Comparison of ENCODE assay signal across 1 cellular context in genomic region chr21:33968998-33969353, GRCh38.
TF ChIP-seq lines count a peak whose summit lies in the region.

No MANE protein-coding gene starts in this region.

TF ChIP-seq in WTC11, 78 proteins besides CTCF, POLR2A, EP300 and RAD21 (continued from another document):
- TF ChIP-seq, protein P1, sequence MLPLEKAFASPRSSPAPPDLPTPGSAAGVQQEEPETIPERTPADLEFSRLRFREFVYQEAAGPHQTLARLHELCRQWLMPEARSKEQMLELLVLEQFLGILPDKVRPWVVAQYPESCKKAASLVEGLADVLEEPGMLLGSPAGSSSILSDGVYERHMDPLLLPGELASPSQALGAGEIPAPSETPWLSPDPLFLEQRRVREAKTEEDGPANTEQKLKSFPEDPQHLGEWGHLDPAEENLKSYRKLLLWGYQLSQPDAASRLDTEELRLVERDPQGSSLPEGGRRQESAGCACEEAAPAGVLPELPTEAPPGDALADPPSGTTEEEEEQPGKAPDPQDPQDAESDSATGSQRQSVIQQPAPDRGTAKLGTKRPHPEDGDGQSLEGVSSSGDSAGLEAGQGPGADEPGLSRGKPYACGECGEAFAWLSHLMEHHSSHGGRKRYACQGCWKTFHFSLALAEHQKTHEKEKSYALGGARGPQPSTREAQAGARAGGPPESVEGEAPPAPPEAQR (CRISPR knock-in tag; IDR thresholded peaks at IDR 0.05) = no peak
- TF ChIP-seq, protein P2, sequence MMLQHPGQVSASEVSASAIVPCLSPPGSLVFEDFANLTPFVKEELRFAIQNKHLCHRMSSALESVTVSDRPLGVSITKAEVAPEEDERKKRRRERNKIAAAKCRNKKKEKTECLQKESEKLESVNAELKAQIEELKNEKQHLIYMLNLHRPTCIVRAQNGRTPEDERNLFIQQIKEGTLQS (CRISPR knock-in tag; conservative IDR thresholded peaks at IDR 0.05) = no peak
- TF ChIP-seq FOXK1 (CRISPR knock-in tag; IDR thresholded peaks at IDR 0.05) = no peak
- no peak for TF ChIP-seq TCF7 (CRISPR knock-in tag; IDR thresholded peaks at IDR 0.05; ENCODE audit: low read depth)
- TF ChIP-seq, protein P3, sequence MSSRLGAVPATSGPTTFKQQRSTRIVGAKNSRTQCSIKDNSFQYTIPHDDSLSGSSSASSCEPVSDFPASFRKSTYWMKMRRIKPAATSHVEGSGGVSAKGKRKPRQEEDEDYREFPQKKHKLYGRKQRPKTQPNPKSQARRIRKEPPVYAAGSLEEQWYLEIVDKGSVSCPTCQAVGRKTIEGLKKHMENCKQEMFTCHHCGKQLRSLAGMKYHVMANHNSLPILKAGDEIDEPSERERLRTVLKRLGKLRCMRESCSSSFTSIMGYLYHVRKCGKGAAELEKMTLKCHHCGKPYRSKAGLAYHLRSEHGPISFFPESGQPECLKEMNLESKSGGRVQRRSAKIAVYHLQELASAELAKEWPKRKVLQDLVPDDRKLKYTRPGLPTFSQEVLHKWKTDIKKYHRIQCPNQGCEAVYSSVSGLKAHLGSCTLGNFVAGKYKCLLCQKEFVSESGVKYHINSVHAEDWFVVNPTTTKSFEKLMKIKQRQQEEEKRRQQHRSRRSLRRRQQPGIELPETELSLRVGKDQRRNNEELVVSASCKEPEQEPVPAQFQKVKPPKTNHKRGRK (CRISPR knock-in tag; IDR thresholded peaks at IDR 0.05; ENCODE audit: borderline replicate concordance) = no peak
- TF ChIP-seq RELA (CRISPR knock-in tag; IDR thresholded peaks at IDR 0.05; ENCODE audit: borderline replicate concordance) = no peak
- no peak for TF ChIP-seq FOXP1 (CRISPR knock-in tag; IDR thresholded peaks at IDR 0.05; ENCODE audit: borderline replicate concordance)
- TF ChIP-seq, protein P4, sequence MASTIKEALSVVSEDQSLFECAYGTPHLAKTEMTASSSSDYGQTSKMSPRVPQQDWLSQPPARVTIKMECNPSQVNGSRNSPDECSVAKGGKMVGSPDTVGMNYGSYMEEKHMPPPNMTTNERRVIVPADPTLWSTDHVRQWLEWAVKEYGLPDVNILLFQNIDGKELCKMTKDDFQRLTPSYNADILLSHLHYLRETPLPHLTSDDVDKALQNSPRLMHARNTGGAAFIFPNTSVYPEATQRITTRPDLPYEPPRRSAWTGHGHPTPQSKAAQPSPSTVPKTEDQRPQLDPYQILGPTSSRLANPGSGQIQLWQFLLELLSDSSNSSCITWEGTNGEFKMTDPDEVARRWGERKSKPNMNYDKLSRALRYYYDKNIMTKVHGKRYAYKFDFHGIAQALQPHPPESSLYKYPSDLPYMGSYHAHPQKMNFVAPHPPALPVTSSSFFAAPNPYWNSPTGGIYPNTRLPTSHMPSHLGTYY (CRISPR knock-in tag; IDR thresholded peaks at IDR 0.05) = no peak
TF ChIP-seq in WTC11: peak in this region for 0.
